ENCODE assay signal across 1 cellular context in the genomic region with DNA sequence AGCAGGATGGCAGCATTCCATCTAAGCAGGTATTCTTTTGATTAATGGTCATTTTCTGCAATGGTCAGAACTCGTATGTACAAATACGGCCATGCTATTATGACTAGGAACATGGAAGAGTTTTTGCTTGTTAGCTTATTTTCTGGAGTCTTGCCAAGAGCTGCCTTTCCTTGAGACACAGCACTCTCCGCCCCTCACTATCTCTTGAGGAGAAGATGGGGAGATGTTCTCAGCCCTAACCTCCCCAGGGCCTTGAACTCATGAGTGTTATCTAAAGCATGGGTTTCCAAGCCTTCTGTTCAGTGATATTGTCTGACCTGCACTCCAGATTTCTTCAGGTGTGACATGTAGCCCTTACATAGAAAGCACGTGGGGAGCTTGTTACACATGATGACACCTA.
TF ChIP-seq lines count a peak whose summit lies in the region.

No MANE protein-coding gene starts in this region.

TF ChIP-seq in K562, 482 proteins besides CTCF, POLR2A, EP300 and RAD21 (continued from another document):
- TF ChIP-seq RERE (CRISPR knock-in tag; IDR thresholded peaks at IDR 0.05; ENCODE audit: borderline replicate concordance) (no peak), ZNF347 (CRISPR knock-in tag; IDR thresholded peaks at IDR 0.05; ENCODE audit: low read depth) (no peak), CEBPB (tag; IDR thresholded peaks at IDR 0.05) (no peak)
